ENCODE assay signal across 9 cellular contexts in genomic region chr9:121700165-121700830, GRCh38. TPM values are rescaled to one million over a fixed set of nuclear protein-coding genes. Genes with fewer than 3 reads are reported as not detected.
DNase-seq lines count a peak whose midpoint lies in the region; ATAC-seq and TF ChIP-seq lines count a peak whose summit lies in the region.
"Had no signal": no experiment of that assay in that cellular context is flagged by ENCODE, and none has a peak within 500 bp of the region (broad histone marks: within the 10 kb centered on the region; RNA-seq: fewer than 3 reads in every experiment).

No MANE protein-coding gene starts in this region.

- peak; percentile 72 for TF ChIP-seq CTCF in Loucy (conservative IDR thresholded peaks at IDR 0.05; ENCODE audit: low read length)

- no peaks in the 10 kb centered on the region for H3K36me3 Mint-ChIP-seq in activated T-cell treated with anti-CD3 and anti-CD28 coated beads, Interleukin-2, amount 50 U/mL, for 24 hours (ENCODE audit: low read depth)
- H3K36me3 Mint-ChIP-seq: activated naive CD4-positive, alpha-beta T cell treated with anti-CD3 and anti-CD28 coated beads, Interleukin-2, amount 50 U/mL, for 72 hours had no signal

- H4K20me1 ChIP-seq in Loucy (ENCODE audit: insufficient read depth, low read length, poor library complexity, severe bottlenecking): peaks cover 37% of the 10 kb centered on the region

- no peaks in the 10 kb centered on the region for H3K9me3 ChIP-seq in Loucy (ENCODE audit: insufficient read depth, low read depth, low read length)

- peak overlapping the region; percentile 76 for H3K9ac ChIP-seq in Loucy (ENCODE audit: low read depth, low read length, poor library complexity, severe bottlenecking)

- no peaks in the 10 kb centered on the region for H3K9me2 ChIP-seq in Loucy (replicated peaks; ENCODE audit: low read depth, low read length)

- H3K4me1 ChIP-seq in Loucy (ENCODE audit: insufficient read depth, low read length, poor library complexity, severe bottlenecking): peaks cover 70% of the 10 kb centered on the region

- intact Hi-C loops in left cardiac atrium (cut with DNase I): no loop called here
- intact Hi-C loops in posterior cingulate gyrus (cut with DNase I): no loop called here

- H3K9me3 Mint-ChIP-seq in activated T-cell treated with anti-CD3 and anti-CD28 coated beads, Interleukin-2, amount 50 U/mL, for 24 hours: no peaks in the 10 kb centered on the region
- H3K9me3 Mint-ChIP-seq: activated naive CD4-positive, alpha-beta T cell treated with anti-CD3 and anti-CD28 coated beads, Interleukin-2, amount 50 U/mL, for 72 hours had no signal

- peak; percentile 22 to 65 for ATAC-seq in left cardiac atrium
- no peak for ATAC-seq in HG02623 (IDR thresholded peaks at IDR 0.05; ENCODE audit: unreplicated experiment)

- H3K4me3 ChIP-seq in Loucy (ENCODE audit: low read length, poor library complexity, severe bottlenecking): peak overlapping the region; percentile 79

- H3K36me3 ChIP-seq in Loucy (ENCODE audit: insufficient read depth, low read length): no peaks in the 10 kb centered on the region

- peaks cover 6% of the 10 kb centered on the region for H3K4me1 Mint-ChIP-seq in activated T-cell treated with anti-CD3 and anti-CD28 coated beads, Interleukin-2, amount 50 U/mL, for 24 hours (ENCODE audit: low read depth)

- no peaks in the 10 kb centered on the region for H3K27me3 ChIP-seq in Loucy (ENCODE audit: insufficient read depth, low read length, poor library complexity, severe bottlenecking)

- H3K27ac Mint-ChIP-seq in activated T-cell treated with anti-CD3 and anti-CD28 coated beads, Interleukin-2, amount 50 U/mL, for 24 hours: no peak overlapping the region
- H3K27ac Mint-ChIP-seq: activated naive CD4-positive, alpha-beta T cell treated with anti-CD3 and anti-CD28 coated beads, Interleukin-2, amount 50 U/mL, for 72 hours had no signal

- H3K4me3 Mint-ChIP-seq in activated T-cell treated with anti-CD3 and anti-CD28 coated beads, Interleukin-2, amount 50 U/mL, for 24 hours: peak overlapping the region; percentile 31

- peak overlapping the region; percentile 59; the same call in 1 of the 2 replicates for H2AFZ ChIP-seq in Loucy (ENCODE audit: low read length)

- H3K4me2 ChIP-seq in Loucy (ENCODE audit: low read depth, low read length, poor library complexity, severe bottlenecking): peak overlapping the region; percentile 94

- H3K79me2 ChIP-seq in Loucy (ENCODE audit: insufficient read depth, low read length): peaks cover 46% of the 10 kb centered on the region

- peaks cover 66% of the 10 kb centered on the region for H3K27me3 Mint-ChIP-seq in activated T-cell treated with anti-CD3 and anti-CD28 coated beads, Interleukin-2, amount 50 U/mL, for 24 hours

- DNase-seq in DMS 273 (lab: John Stamatoyannopoulos, UW; ENCODE audit: unreplicated experiment) (peak; percentile 68), DMS 273 treated with DMSO at 0.1 percent for 48 hours (lab: John Stamatoyannopoulos, UW) (no peak), left cardiac atrium (peak; percentile 72), posterior cingulate gyrus (peak in 8 of 10 donors; percentile 41 to 92 (median 54)), KG1 (lab: John Stamatoyannopoulos, UW) (no peak)
- peak; percentile 39 for DNase-seq in activated T-cell treated with anti-CD3 and anti-CD28 coated beads, Interleukin-2, amount 50 U/mL, for 24 hours

- no peaks in the 10 kb centered on the region for H3F3A ChIP-seq in Loucy (ENCODE audit: low read depth)

RNA-seq across cellular contexts. Expression of gene DAB2IP, which starts 48.9 kb away (rescaled TPM):
- total RNA-seq in left cardiac atrium: 10 to 100 TPM; 41.6 to 58.3 TPM

Comparison
In these comparisons a context has a peak if more than half of its experiments do, and no peak if none do; other contexts are left out.
1. DNase-seq: peak in DMS 273 (single experiment), activated T-cell treated with anti-CD3 and anti-CD28 coated beads, Interleukin-2, amount 50 U/mL, for 24 hours (single experiment), left cardiac atrium (single experiment) and posterior cingulate gyrus (8 of 10); none in DMS 273 treated with DMSO at 0.1 percent for 48 hours (single experiment) and KG1 (single experiment).